8 cellular contexts compared by ENCODE assay signal in the genomic region with DNA sequence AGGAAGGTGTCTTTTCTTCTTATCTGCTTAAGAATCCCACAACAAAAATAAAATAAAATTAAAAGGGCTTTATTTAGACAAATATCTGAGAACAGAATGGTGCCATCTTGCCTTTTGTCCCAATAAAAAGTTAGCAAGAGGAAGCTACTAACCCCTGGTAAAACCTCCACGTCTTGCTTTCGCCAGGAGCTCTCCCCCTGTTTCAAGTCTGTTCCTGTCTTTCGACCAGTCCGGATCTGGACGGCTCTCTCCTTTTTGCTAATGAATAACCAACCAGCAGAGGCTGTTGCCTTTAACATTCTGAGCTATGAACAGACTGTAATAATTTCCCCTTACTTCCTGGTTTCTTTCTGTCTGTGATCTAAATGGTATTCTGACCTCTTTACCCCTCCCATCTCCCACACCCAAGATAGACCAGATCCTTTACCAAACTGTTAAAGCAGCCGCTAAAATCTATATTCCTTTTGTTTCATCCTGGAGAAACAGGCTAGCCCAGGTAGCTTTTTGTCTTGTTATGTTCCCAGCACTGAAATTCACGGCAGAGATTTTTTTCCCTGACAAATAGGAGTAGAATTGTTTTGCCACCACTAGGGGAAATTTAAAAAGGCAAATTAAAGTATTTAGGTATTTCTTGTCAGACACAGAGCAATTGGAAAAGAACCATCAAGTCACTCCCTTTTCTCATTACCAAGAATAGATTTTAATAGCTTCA. TPM values are rescaled to one million over a fixed set of nuclear protein-coding genes. Genes with fewer than 3 reads are reported as not detected.
A peak's percentile ranks its signal among the peaks of the same experiment; 100 is the strongest.
DNase-seq lines count a peak whose midpoint lies in the region; ATAC-seq, FAIRE-seq and TF ChIP-seq lines count a peak whose summit lies in the region.

A gene with protein sequence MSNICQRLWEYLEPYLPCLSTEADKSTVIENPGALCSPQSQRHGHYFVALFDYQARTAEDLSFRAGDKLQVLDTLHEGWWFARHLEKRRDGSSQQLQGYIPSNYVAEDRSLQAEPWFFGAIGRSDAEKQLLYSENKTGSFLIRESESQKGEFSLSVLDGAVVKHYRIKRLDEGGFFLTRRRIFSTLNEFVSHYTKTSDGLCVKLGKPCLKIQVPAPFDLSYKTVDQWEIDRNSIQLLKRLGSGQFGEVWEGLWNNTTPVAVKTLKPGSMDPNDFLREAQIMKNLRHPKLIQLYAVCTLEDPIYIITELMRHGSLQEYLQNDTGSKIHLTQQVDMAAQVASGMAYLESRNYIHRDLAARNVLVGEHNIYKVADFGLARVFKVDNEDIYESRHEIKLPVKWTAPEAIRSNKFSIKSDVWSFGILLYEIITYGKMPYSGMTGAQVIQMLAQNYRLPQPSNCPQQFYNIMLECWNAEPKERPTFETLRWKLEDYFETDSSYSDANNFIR (minus strand): TSS at position 320 of the 712 bp plus-strand sequence. CDS start 580 bp downstream, outside the sequence.

- no peaks in the 10 kb centered on the region for H3K27me3 ChIP-seq in bronchial epithelial cell (ENCODE audit: control insufficient read depth, insufficient read depth, low read length)
- no peaks in the 10 kb centered on the region for H3K27me3 ChIP-seq in mucosa of stomach (ENCODE audit: control insufficient read depth, insufficient read depth, low read length)

- H3K36me3 ChIP-seq in bronchial epithelial cell (ENCODE audit: control insufficient read depth, insufficient read depth, low read length), result no peaks in the 10 kb centered on the region
- H3K36me3 ChIP-seq in mucosa of stomach (ENCODE audit: control insufficient read depth, insufficient read depth, low read length), result no peaks in the 10 kb centered on the region

- no peak for FAIRE-seq in bronchial epithelial cell (lab: Jason Lieb, UNC)

- H3K9ac ChIP-seq in mucosa of stomach (ENCODE audit: low read length), result peak within 1 kb of the TSS; percentile 88

- peak; percentile 37 for DNase-seq in COLO668 (lab: John Stamatoyannopoulos, UW; ENCODE audit: unreplicated experiment)
- DNase-seq in Jurkat, Clone E6-1 (ENCODE audit: low read depth, low spot score), result peak; percentile 2
- DNase-seq in bronchial epithelial cell (ENCODE audit: low read depth), result peak; percentile 89
- no peak for DNase-seq in NK-92 (lab: John Stamatoyannopoulos, UW; ENCODE audit: unreplicated experiment)
- DNase-seq in activated gamma-delta T cell treated with Interleukin-2 at 50 U/mL for 16 hours, result no peak
- no peak for DNase-seq in NCI-H446 treated with DMSO at 0.1 percent for 48 hours (lab: John Stamatoyannopoulos, UW)

- no peak within 1 kb of the TSS for H3K4me3 ChIP-seq in Jurkat, Clone E6-1 (ENCODE audit: low read length)
- H3K4me3 ChIP-seq in bronchial epithelial cell (ENCODE audit: low read depth, low read length), result peak within 1 kb of the TSS; percentile 47
- H3K4me3 ChIP-seq in mucosa of stomach (ENCODE audit: low read length), result peak within 1 kb of the TSS; percentile 48

- no peaks in the 10 kb centered on the region for H3K9me3 ChIP-seq in mucosa of stomach (ENCODE audit: control insufficient read depth, low read length)

- no peak for ATAC-seq in HG03045 (IDR thresholded peaks at IDR 0.05; ENCODE audit: unreplicated experiment)

- peak; percentile 27 for TF ChIP-seq CTCF in bronchial epithelial cell (IDR thresholded peaks at IDR 0.05; ENCODE audit: insufficient read depth, low read length, severe bottlenecking)

- H3K4me1 ChIP-seq in mucosa of stomach (ENCODE audit: control insufficient read depth, insufficient read depth, low read length), result peaks cover 6% of the 10 kb centered on the region

RNA-seq across cellular contexts. Expression of the gene that starts here (rescaled TPM):
- polyA plus RNA-seq in Jurkat, Clone E6-1 (2012; ENCODE audit: insufficient read depth, insufficient read length), result 0.06 TPM
- 1.3 and 3.1 TPM in 2 replicates for total RNA-seq in bronchial epithelial cell

Comparison
In these comparisons a context has a peak if more than half of its experiments do, and no peak if none do; other contexts are left out.
1. DNase-seq: peak in COLO668 (single experiment), Jurkat, Clone E6-1 (single experiment) and bronchial epithelial cell (single experiment); none in NK-92 (single experiment), activated gamma-delta T cell treated with Interleukin-2 at 50 U/mL for 16 hours (single experiment) and NCI-H446 treated with DMSO at 0.1 percent for 48 hours (single experiment).